10 cellular contexts compared by ENCODE assay signal in genomic region chr18:54775686-54776085, GRCh38. TPM values are rescaled to one million over a fixed set of nuclear protein-coding genes. Genes with fewer than 3 reads are reported as not detected.
DNase-seq lines count a peak whose midpoint lies in the region; ATAC-seq, FAIRE-seq and TF ChIP-seq lines count a peak whose summit lies in the region.
"Had no signal": no experiment of that assay in that cellular context is flagged by ENCODE, and none has a peak within 500 bp of the region (broad histone marks: within the 10 kb centered on the region; RNA-seq: fewer than 3 reads in every experiment).

No MANE protein-coding gene starts in this region.

- H3K4me3 ChIP-seq in A549 (no peak overlapping the region), hepatocyte (no peak overlapping the region), sigmoid colon (no peak overlapping the region), right atrium auricular region (no peak overlapping the region), prostate gland (no peak overlapping the region)

- H3K36me3 Mint-ChIP-seq in HFFc6 (ENCODE audit: low read depth), result no peaks in the 10 kb centered on the region

- TF ChIP-seq CTCF in A549 (IDR thresholded peaks at IDR 0.05) (0 out of 3 replicates have a peak, but pooled peaks have one; percentile 11), HFFc6 (IDR thresholded peaks at IDR 0.05) (peak; percentile 78), hepatocyte (IDR thresholded peaks at IDR 0.05; ENCODE audit: poor library complexity) (peak; percentile 9), sigmoid colon (IDR thresholded peaks at IDR 0.05) (no peak), right atrium auricular region (IDR thresholded peaks at IDR 0.05) (no peak), prostate gland (IDR thresholded peaks at IDR 0.05) (no peak)

- no peak overlapping the region for H2AFZ ChIP-seq in hepatocyte

- POLR2A ChIA-PET in A549 (lab: Yijun Ruan, JAX), result interaction anchor here (1.0 to 1.6 kb wide), 3 partner anchors 34 to 52 kb away, joined by 3 to 7 read pairs (median 4); partner anchors contain the start of gene RAB27B

- 11% methylated on average over 3 of the region's 3 CpGs for WGBS in A549 (ENCODE audit: missing lambda C conversion rate)
- 82% methylated on average over 3 of the region's 3 CpGs for WGBS in hepatocyte (ENCODE audit: low lambda C conversion rate, missing lambda C conversion rate)
- WGBS in sigmoid colon, 2 donors, result 62 to 77% methylated on average over 3 of the region's 3 CpGs
- 84% methylated on average over 3 of the region's 3 CpGs for whole genome bisulfite sequencing in prostate gland

- no peaks in the 10 kb centered on the region for H3K9me3 ChIP-seq in A549
- no peaks in the 10 kb centered on the region for H3K9me3 ChIP-seq in hepatocyte (ENCODE audit: low read depth)
- H3K9me3 ChIP-seq in sigmoid colon, result no peaks in the 10 kb centered on the region
- H3K9me3 ChIP-seq in right atrium auricular region, result no peaks in the 10 kb centered on the region
- no peaks in the 10 kb centered on the region for H3K9me3 ChIP-seq in prostate gland

- H4K20me1 ChIP-seq in hepatocyte (ENCODE audit: insufficient read depth, poor library complexity, severe bottlenecking), result no peaks in the 10 kb centered on the region

- H3K27ac ChIP-seq in A549 (peak overlapping the region; percentile 91 to 96), hepatocyte (peak overlapping the region; percentile 69), sigmoid colon (no peak overlapping the region), right atrium auricular region (no peak overlapping the region), prostate gland (no peak overlapping the region)

- peaks cover 48% of the 10 kb centered on the region for H3K4me1 Mint-ChIP-seq in HFFc6 (ENCODE audit: low read depth)

- no peaks in the 10 kb centered on the region for H3K9me2 ChIP-seq in hepatocyte (replicated peaks; ENCODE audit: insufficient read depth)

- peak overlapping the region; percentile 65 for H3K4me3 Mint-ChIP-seq in HFFc6
- H3K4me3 Mint-ChIP-seq: nephron progenitor cell had no signal

- no peak for TF ChIP-seq POLR2A in A549 (IDR thresholded peaks at IDR 0.05; ENCODE audit: low read length)
- TF ChIP-seq POLR2A in sigmoid colon (IDR thresholded peaks at IDR 0.05), result no peak
- no peak for TF ChIP-seq POLR2A in prostate gland (IDR thresholded peaks at IDR 0.05)

- peak overlapping the region; percentile 92 for H3K27ac Mint-ChIP-seq in HFFc6
- H3K27ac Mint-ChIP-seq: nephron progenitor cell had no signal

- no peaks in the 10 kb centered on the region for H3K9me3 Mint-ChIP-seq in HFFc6
- H3K9me3 Mint-ChIP-seq: nephron progenitor cell had no signal

- TF ChIP-seq EP300 in A549 (IDR thresholded peaks at IDR 0.05), result no peak
- no peak for TF ChIP-seq EP300 in sigmoid colon (IDR thresholded peaks at IDR 0.05)

- peak in 1 of 2 experiments; percentile 47; a peak in 2 of 5 replicates for TF ChIP-seq RAD21 in A549 (conservative IDR thresholded peaks at IDR 0.05 in 1 of 2, IDR thresholded peaks at IDR 0.05 in 1 of 2)

- H3K4me2 ChIP-seq in A549 (peak overlapping the region; percentile 64), hepatocyte (no peak overlapping the region)

- peaks cover 1% of the 10 kb centered on the region; the same call in 1 of the 2 replicates for H3K27me3 Mint-ChIP-seq in HFFc6 (ENCODE audit: insufficient read depth)

- H3K4me1 ChIP-seq in A549, result peaks cover 41% of the 10 kb centered on the region
- H3K4me1 ChIP-seq in hepatocyte (ENCODE audit: insufficient read depth), result peaks cover 13% of the 10 kb centered on the region
- peaks cover 0 to 29% (median 15%) of the 10 kb centered on the region in 4 donors for H3K4me1 ChIP-seq in sigmoid colon
- H3K4me1 ChIP-seq in right atrium auricular region, result no peaks in the 10 kb centered on the region
- no peaks in the 10 kb centered on the region for H3K4me1 ChIP-seq in prostate gland (replicated peaks)

- intact Hi-C loops in sigmoid colon (cut with DNase I), result no loop called here
- intact Hi-C loops in prostate gland (cut with DNase I), result no loop called here

- CTCF ChIA-PET in A549 (lab: Yijun Ruan, JAX), result interaction anchor here (0.6 to 1.4 kb wide), 3 partner anchors 13 to 208 kb away, joined by 3 read pairs; no protein-coding TSS in a partner anchor

- no peaks in the 10 kb centered on the region for H3K79me2 ChIP-seq in hepatocyte

- no peak for FAIRE-seq in A549 (lab: Jason Lieb, UNC)

- no peaks in the 10 kb centered on the region for H3K27me3 ChIP-seq in hepatocyte
- H3K27me3 ChIP-seq in sigmoid colon, result no peaks in the 10 kb centered on the region
- H3K27me3 ChIP-seq in right atrium auricular region, result no peaks in the 10 kb centered on the region
- no peaks in the 10 kb centered on the region for H3K27me3 ChIP-seq in prostate gland (replicated peaks; ENCODE audit: insufficient read depth)

- H3K36me3 ChIP-seq in hepatocyte (replicated peaks; ENCODE audit: insufficient read depth, low read depth) (no peaks in the 10 kb centered on the region), sigmoid colon (no peaks in the 10 kb centered on the region), right atrium auricular region (no peaks in the 10 kb centered on the region), prostate gland (no peaks in the 10 kb centered on the region)

- peak; percentile 91 to 96 for ATAC-seq in A549

- DNase-seq in A549 (ENCODE audit: low read depth in 1 of 2, low spot score in 1 of 2), result peak; percentile 62 to 84
- DNase-seq in HFFc6, result peak; percentile 85
- DNase-seq in amniotic epithelial cell (ENCODE audit: low read depth), result peak; percentile 87
- DNase-seq in hepatocyte (ENCODE audit: low spot score), result no peak
- no peak for DNase-seq in sigmoid colon
- DNase-seq in activated T-cell treated with anti-CD3 and anti-CD28 coated beads, Interleukin-2, amount 50 U/mL, for 1 hour, result no peak
- no peak for DNase-seq in right atrium auricular region (ENCODE audit: low spot score)
- no peak for DNase-seq in prostate gland (ENCODE audit: low spot score)
- DNase-seq: nephron progenitor cell, Right ventricle myocardium superior had no signal

TF ChIP-seq in A549, 52 proteins besides CTCF, POLR2A, EP300 and RAD21:
- TF ChIP-seq SMC3 (IDR thresholded peaks at IDR 0.05) (0 out of 3 replicates have a peak, but pooled peaks have one; percentile 7), TFCP2L1 (CRISPR knock-in tag; IDR thresholded peaks at IDR 0.05) (no peak), RFX5 (IDR thresholded peaks at IDR 0.05) (no peak)
TF ChIP-seq in A549: peak in this region for 1.

RNA-seq across cellular contexts. Expression of gene RAB27B, which starts 52.6 kb away (rescaled TPM):
- polyA plus RNA-seq in A549 (2011; rRNA removed) (11.0 and 11.3 TPM in 2 replicates), A549 (2017; fragmentation: RNase III; extraction: RNeasy Plus Mini Kit Qiagen cat#74134 plus additional on column Dnase treatment) (11.7 to 13.2 TPM (median 12.2 TPM) in 3 replicates), hepatocyte (4.5 and 5.2 TPM in 2 replicates), sigmoid colon (1 to 10 TPM; 2.5 to 6.0 (median 4.6) TPM)
- polyA plus RNA-seq in A549 (2012; cell fraction: cytosol; rRNA removed), result 1.0 and 1.2 TPM in 2 replicates
- polyA plus RNA-seq in A549 (2012; cell fraction: nucleus; rRNA removed), result 0.56 and 1.3 TPM in 2 replicates
- 10.8 and 14.8 TPM in 2 replicates for polyA minus RNA-seq in A549 (2011; rRNA and poly(A)+ RNA removed)
- total RNA-seq in HFFc6 (2021; fragmentation: NEBNext Ultra II Directional; extraction: Animal tissue kit (Norgen Biotek cat#: 25700)), result 1 to 10 TPM in 2 of 6 experiments, under 1 TPM in 4; 0.34 to 2.2 (median 0.79) TPM
- total RNA-seq in hepatocyte (11.9 and 13.1 TPM in 2 replicates), sigmoid colon (1 to 10 TPM in 1 of 4 donors, under 1 TPM in 3; 0.27 to 1.4 (median 0.44) TPM), right atrium auricular region (1 to 10 TPM in 1 of 2 donors, under 1 TPM in 1; 0.11 to 1.1 TPM), prostate gland (10 to 100 TPM; 10.7 to 60.2 TPM)

Comparison
In these comparisons a context has a peak if more than half of its experiments do, and no peak if none do; other contexts are left out.
1. DNase-seq: peak in A549 (2 of 2), HFFc6 (single experiment) and amniotic epithelial cell (single experiment); none in hepatocyte (single experiment), sigmoid colon (single experiment), activated T-cell treated with anti-CD3 and anti-CD28 coated beads, Interleukin-2, amount 50 U/mL, for 1 hour (single experiment), right atrium auricular region (single experiment) and prostate gland (single experiment).
2. H3K27ac ChIP-seq: peak in A549 (2 of 2) and hepatocyte (single experiment); none in sigmoid colon (0 of 4), right atrium auricular region (0 of 2) and prostate gland (0 of 2).
3. CTCF ChIP-seq: peak in A549 (single experiment), HFFc6 (single experiment) and hepatocyte (single experiment); none in sigmoid colon (0 of 4), right atrium auricular region (0 of 2) and prostate gland (0 of 4).